Comparison of ENCODE assay signal across 24 cellular contexts in the genomic region with DNA sequence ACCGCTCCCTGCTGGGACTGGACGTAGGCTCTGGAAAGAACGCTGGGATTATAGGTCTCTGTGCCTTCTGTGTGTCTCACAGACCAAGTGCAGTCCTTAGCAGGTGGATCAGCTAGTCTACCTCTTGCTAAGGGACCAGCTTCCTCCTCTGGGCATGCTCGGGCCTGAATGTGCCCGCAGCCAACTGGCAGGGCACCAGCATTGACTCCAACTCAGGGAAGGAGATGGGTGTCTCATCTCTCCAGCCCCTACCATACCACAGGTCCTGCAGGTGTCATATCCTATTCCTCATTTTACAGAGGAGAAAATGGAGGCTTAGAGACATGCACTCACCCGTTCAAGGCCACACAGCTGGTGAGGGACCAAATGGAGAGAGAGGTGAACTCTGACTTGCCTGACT.
"Had no signal": no experiment of that assay in that cellular context is flagged by ENCODE, and none has a peak within 500 bp of the region (broad histone marks: within the 10 kb centered on the region; RNA-seq: fewer than 3 reads in every experiment).

No MANE protein-coding gene starts in this region.

- H3K4me1 Mint-ChIP-seq: activated B cell treated with CpG ODN at 0.5 μM for 24 hours; activated CD4-positive, alpha-beta T cell treated with anti-CD3 and anti-CD28 coated beads for 36 hours; activated naive CD8-positive, alpha-beta T cell treated with anti-CD3 and anti-CD28 coated beads, Interleukin-2, amount 10 ng/mL, durations not matched to agents 7 days and 5 days had no signal

- H3K4me3 Mint-ChIP-seq: activated B cell treated with CpG ODN at 0.5 μM for 24 hours; activated CD4-positive, alpha-beta T cell treated with anti-CD3 and anti-CD28 coated beads for 36 hours; activated naive CD8-positive, alpha-beta T cell treated with anti-CD3 and anti-CD28 coated beads, Interleukin-2, amount 10 ng/mL, durations not matched to agents 7 days and 5 days; activated T-cell treated with anti-CD3 and anti-CD28 coated beads, Interleukin-2, amount 50 U/mL, for 4 hours; endodermal cell; natural killer cell treated with Interleukin-12 subunit alpha and Interleukin-12 subunit beta and Interleukin-15 and Interleukin-18, amount 100 ng/mL, for 72 hours had no signal

- H3K9me3 ChIP-seq: left ventricle myocardium inferior, neutrophil, ovary, prostate gland, spleen, upper lobe of left lung had no signal

- H3K36me3 ChIP-seq: left ventricle myocardium inferior, neutrophil, ovary, prostate gland, spleen, upper lobe of left lung had no signal

- H3K4me1 ChIP-seq: prostate gland, upper lobe of left lung had no signal

- H3K27ac ChIP-seq: left ventricle myocardium inferior, neutrophil, ovary, prostate gland, spleen, upper lobe of left lung had no signal

- H3K36me3 Mint-ChIP-seq: activated naive CD8-positive, alpha-beta T cell treated with anti-CD3 and anti-CD28 coated beads, Interleukin-2, amount 10 ng/mL, durations not matched to agents 7 days and 5 days; natural killer cell treated with Interleukin-12 subunit alpha and Interleukin-12 subunit beta and Interleukin-15 and Interleukin-18, amount 100 ng/mL, for 72 hours had no signal

- ATAC-seq: activated CD4-positive, alpha-beta T cell treated with anti-CD3 and anti-CD28 coated beads for 36 hours; activated T-cell treated with anti-CD3 and anti-CD28 coated beads, Interleukin-2, amount 50 U/mL, for 4 hours; natural killer cell treated with Interleukin-12 subunit alpha and Interleukin-12 subunit beta and Interleukin-15 and Interleukin-18, amount 100 ng/mL, for 72 hours had no signal

- H3K27me3 ChIP-seq: ovary, upper lobe of left lung had no signal

- H3K4me3 ChIP-seq: left ventricle myocardium inferior, ovary, prostate gland, spleen, upper lobe of left lung had no signal

- H3K27ac Mint-ChIP-seq: activated B cell treated with CpG ODN at 0.5 μM for 24 hours; activated CD4-positive, alpha-beta T cell treated with anti-CD3 and anti-CD28 coated beads for 36 hours; activated naive CD8-positive, alpha-beta T cell treated with anti-CD3 and anti-CD28 coated beads, Interleukin-2, amount 10 ng/mL, durations not matched to agents 7 days and 5 days; activated T-helper 2 cell treated with anti-CD3 and anti-CD28 coated beads, Interferon-gamma antibody, Interleukin-2, Interleukin-4, amounts not matched to agents 10 μg/mL and 5 μg/mL and 100 μg/mL, durations not matched to agents 14 hours and 24 hours and 36 hours; endodermal cell; natural killer cell treated with Interleukin-12 subunit alpha and Interleukin-12 subunit beta and Interleukin-15 and Interleukin-18, amount 100 ng/mL, for 72 hours had no signal

- DNase-seq: activated B cell treated with CpG ODN at 0.5 μM for 24 hours; activated CD4-positive, alpha-beta T cell treated with anti-CD3 and anti-CD28 coated beads for 36 hours; activated CD4-positive, alpha-beta T cell treated with anti-CD3 and anti-CD28 coated beads, Interleukin-2, amount 50 U/mL, for 4 hours; activated CD8-positive, alpha-beta memory T cell treated with anti-CD3 and anti-CD28 coated beads for 24 hours; activated CD8-positive, alpha-beta memory T cell treated with anti-CD3 and anti-CD28 coated beads, Interleukin-2, amount 50 U/mL, for 4 hours; activated naive CD4-positive, alpha-beta T cell treated with Interleukin-2 at 50 U/mL for 16 hours; activated naive CD8-positive, alpha-beta T cell treated with anti-CD3 and anti-CD28 coated beads, Interleukin-2, amount 10 ng/mL, durations not matched to agents 7 days and 5 days; activated T-cell treated with anti-CD3 and anti-CD28 coated beads, Interleukin-2, amount 50 U/mL, for 4 hours; amniotic stem cell; cerebellar nuclear complex; cortex of kidney; endodermal cell; erythroblast; hippocampal formation; left ventricle myocardium inferior; ovary; spleen; stimulated activated CD4-positive, alpha-beta T cell treated with anti-CD3 and anti-CD28 coated beads, Interleukin-4, amount 100 ng/mL, for 24 hours; stimulated activated naive CD4-positive, alpha-beta T cell treated with Interleukin-2 at 50 U/mL for 16 hours; upper lobe of left lung had no signal
